In genomic region chr17:48624118-48624517, GRCh38 we compare ENCODE assay signal across 17 cellular contexts. TPM values are rescaled to one million over a fixed set of nuclear protein-coding genes. Genes with fewer than 3 reads are reported as not detected.
A peak's percentile ranks its signal among the peaks of the same experiment; 100 is the strongest.
DNase-seq lines count a peak whose midpoint lies in the region; ATAC-seq and TF ChIP-seq lines count a peak whose summit lies in the region.
"Had no signal": no experiment of that assay in that cellular context is flagged by ENCODE, and none has a peak within 500 bp of the region (broad histone marks: within the 10 kb centered on the region; RNA-seq: fewer than 3 reads in every experiment).

No MANE protein-coding gene starts in this region.

- H3K27me3 ChIP-seq in kidney epithelial cell (ENCODE audit: control insufficient read depth, insufficient read depth, low read length), result no peaks in the 10 kb centered on the region

- H3K4me1 Mint-ChIP-seq in activated T-cell treated with anti-CD3 and anti-CD28 coated beads, Interleukin-2, amount 50 U/mL, for 72 hours (ENCODE audit: low read depth), result peaks cover 6% of the 10 kb centered on the region
- H3K4me1 Mint-ChIP-seq in T-helper 17 cell, result peaks cover 21% of the 10 kb centered on the region
- H3K4me1 Mint-ChIP-seq in stimulated activated naive CD8-positive, alpha-beta T cell treated with anti-CD3 and anti-CD28 coated beads, Interleukin-15, amount 100 ng/mL, for 72 hours, result peaks cover 28% of the 10 kb centered on the region
- peaks cover 12% of the 10 kb centered on the region for H3K4me1 Mint-ChIP-seq in T-helper 2 cell treated with Interferon-gamma antibody and Interleukin-4, amounts not matched to agents 5 μg/mL and 100 μg/mL, for 36 hours (ENCODE audit: low read depth)

- no peak overlapping the region for H3K27ac Mint-ChIP-seq in activated T-cell treated with anti-CD3 and anti-CD28 coated beads, Interleukin-2, amount 50 U/mL, for 72 hours
- no peak overlapping the region for H3K27ac Mint-ChIP-seq in T-helper 17 cell
- no peak overlapping the region for H3K27ac Mint-ChIP-seq in stimulated activated naive CD8-positive, alpha-beta T cell treated with anti-CD3 and anti-CD28 coated beads, Interleukin-15, amount 100 ng/mL, for 72 hours
- no peak overlapping the region for H3K27ac Mint-ChIP-seq in T-helper 2 cell treated with Interferon-gamma antibody and Interleukin-4, amounts not matched to agents 5 μg/mL and 100 μg/mL, for 36 hours
- H3K27ac Mint-ChIP-seq: activated CD4-positive, alpha-beta T cell treated with anti-CD3 and anti-CD28 coated beads for 36 hours had no signal

- no peaks in the 10 kb centered on the region for H3K9me3 ChIP-seq in T-helper 17 cell (ENCODE audit: control insufficient read depth, low read length, poor library complexity, severe bottlenecking)
- H3K9me3 ChIP-seq: spleen had no signal

- no peak for DNase-seq in activated T-cell treated with anti-CD3 and anti-CD28 coated beads, Interleukin-2, amount 50 U/mL, for 72 hours
- no peak for DNase-seq in activated T-cell treated with anti-CD3 and anti-CD28 coated beads, Interleukin-2, amount 50 U/mL, for 1 hour
- no peak for DNase-seq in T-helper 17 cell
- no peak for DNase-seq in kidney epithelial cell (ENCODE audit: low read depth)
- DNase-seq in stimulated activated naive CD8-positive, alpha-beta T cell treated with anti-CD3 and anti-CD28 coated beads, Interleukin-15, amount 100 ng/mL, for 72 hours, result no peak
- DNase-seq in T-helper 2 cell treated with Interferon-gamma antibody and Interleukin-4, amounts not matched to agents 5 μg/mL and 100 μg/mL, for 36 hours (ENCODE audit: low spot score), result no peak
- no peak for DNase-seq in NCI-H1417 treated with DMSO at 0.1 percent for 48 hours (lab: John Stamatoyannopoulos, UW)
- DNase-seq: activated CD4-positive, alpha-beta T cell treated with anti-CD3 and anti-CD28 coated beads for 36 hours; foreskin melanocyte; MV-4-11; NCI-H2029; NCI-H446 treated with DMSO at 0.1 percent for 48 hours; nucleus accumbens; spleen; stimulated activated CD4-positive, alpha-beta T cell treated with anti-CD3 and anti-CD28 coated beads, Interleukin-4, amount 100 ng/mL, for 4 hours had no signal

- H3K4me3 Mint-ChIP-seq in activated T-cell treated with anti-CD3 and anti-CD28 coated beads, Interleukin-2, amount 50 U/mL, for 72 hours, result peak overlapping the region; percentile 51 to 97
- H3K4me3 Mint-ChIP-seq in T-helper 17 cell, result peak overlapping the region; percentile 71
- H3K4me3 Mint-ChIP-seq in stimulated activated naive CD8-positive, alpha-beta T cell treated with anti-CD3 and anti-CD28 coated beads, Interleukin-15, amount 100 ng/mL, for 72 hours, result peak overlapping the region; percentile 21 to 67
- no peak overlapping the region for H3K4me3 Mint-ChIP-seq in T-helper 2 cell treated with Interferon-gamma antibody and Interleukin-4, amounts not matched to agents 5 μg/mL and 100 μg/mL, for 36 hours

- H3K36me3 ChIP-seq in kidney epithelial cell (ENCODE audit: control insufficient read depth, insufficient read depth, low read length), result no peaks in the 10 kb centered on the region
- H3K36me3 ChIP-seq: spleen had no signal

- no peak for TF ChIP-seq CTCF in kidney epithelial cell (IDR thresholded peaks at IDR 0.05; ENCODE audit: insufficient read depth, low read length, poor library complexity, severe bottlenecking)

- peaks cover 95% of the 10 kb centered on the region for H3K27me3 Mint-ChIP-seq in activated T-cell treated with anti-CD3 and anti-CD28 coated beads, Interleukin-2, amount 50 U/mL, for 72 hours (ENCODE audit: low read depth)
- peaks cover 91% of the 10 kb centered on the region for H3K27me3 Mint-ChIP-seq in T-helper 17 cell
- H3K27me3 Mint-ChIP-seq in stimulated activated naive CD8-positive, alpha-beta T cell treated with anti-CD3 and anti-CD28 coated beads, Interleukin-15, amount 100 ng/mL, for 72 hours, result peaks cover 94% of the 10 kb centered on the region
- peaks cover 90% of the 10 kb centered on the region for H3K27me3 Mint-ChIP-seq in T-helper 2 cell treated with Interferon-gamma antibody and Interleukin-4, amounts not matched to agents 5 μg/mL and 100 μg/mL, for 36 hours (ENCODE audit: low read depth)

- no peak for ATAC-seq in activated T-cell treated with anti-CD3 and anti-CD28 coated beads, Interleukin-2, amount 50 U/mL, for 72 hours (replicated peaks in 1 of 2)
- ATAC-seq in T-helper 17 cell (no peak), GM21529 (IDR thresholded peaks at IDR 0.05; ENCODE audit: unreplicated experiment) (no peak)
- no peak for ATAC-seq in stimulated activated naive CD8-positive, alpha-beta T cell treated with anti-CD3 and anti-CD28 coated beads, Interleukin-15, amount 100 ng/mL, for 72 hours

- no peaks in the 10 kb centered on the region for H3K9me3 Mint-ChIP-seq in activated T-cell treated with anti-CD3 and anti-CD28 coated beads, Interleukin-2, amount 50 U/mL, for 72 hours
- no peaks in the 10 kb centered on the region for H3K9me3 Mint-ChIP-seq in stimulated activated naive CD8-positive, alpha-beta T cell treated with anti-CD3 and anti-CD28 coated beads, Interleukin-15, amount 100 ng/mL, for 72 hours
- no peaks in the 10 kb centered on the region for H3K9me3 Mint-ChIP-seq in T-helper 2 cell treated with Interferon-gamma antibody and Interleukin-4, amounts not matched to agents 5 μg/mL and 100 μg/mL, for 36 hours

- peak overlapping the region; percentile 88 for H3K4me3 ChIP-seq in kidney epithelial cell (ENCODE audit: low read depth, low read length)

- H3K36me3 Mint-ChIP-seq in activated T-cell treated with anti-CD3 and anti-CD28 coated beads, Interleukin-2, amount 50 U/mL, for 72 hours (ENCODE audit: insufficient read depth in 2 of 2), result peaks cover 3 to 6% of the 10 kb centered on the region in 2 donors
- H3K36me3 Mint-ChIP-seq in T-helper 17 cell (ENCODE audit: low read depth), result peaks cover 8% of the 10 kb centered on the region
- no peaks in the 10 kb centered on the region for H3K36me3 Mint-ChIP-seq in T-helper 2 cell treated with Interferon-gamma antibody and Interleukin-4, amounts not matched to agents 5 μg/mL and 100 μg/mL, for 36 hours (ENCODE audit: low read depth)

RNA-seq across cellular contexts. Expression of gene HOXB9, which starts 2.0 kb away (rescaled TPM):
- 10 to 100 TPM; 15.0 to 23.0 TPM for total RNA-seq in activated T-cell treated with anti-CD3 and anti-CD28 coated beads, Interleukin-2, amount 50 U/mL, for 72 hours
- under 1 TPM in 1 of 2 donors, not detected in 1; 0.16 TPM for total RNA-seq in T-helper 17 cell
- total RNA-seq in kidney epithelial cell, result 70.1 and 77.0 TPM in 2 replicates
- total RNA-seq: bronchial epithelial cell had no signal

RNA-seq across cellular contexts. Expression of gene HOXB8, which starts 9.0 kb away (rescaled TPM):
- not detected for total RNA-seq in activated T-cell treated with anti-CD3 and anti-CD28 coated beads, Interleukin-2, amount 50 U/mL, for 72 hours
- total RNA-seq in T-helper 17 cell, result not detected
- total RNA-seq in kidney epithelial cell, result 7.2 and 7.5 TPM in 2 replicates
- total RNA-seq: activated CD4-positive, alpha-beta T cell treated with anti-CD3 and anti-CD28 coated beads for 36 hours; bronchial epithelial cell; spleen had no signal

RNA-seq across cellular contexts. Expression of gene HOXB7, which starts 13.3 kb away (rescaled TPM):
- 1 to 10 TPM; 1.3 to 1.6 TPM for total RNA-seq in activated T-cell treated with anti-CD3 and anti-CD28 coated beads, Interleukin-2, amount 50 U/mL, for 72 hours
- total RNA-seq in T-helper 17 cell, result under 1 TPM in 1 of 2 donors, not detected in 1; 0.82 TPM
- total RNA-seq in kidney epithelial cell, result 26.3 and 27.2 TPM in 2 replicates
- total RNA-seq: bronchial epithelial cell had no signal

RNA-seq across cellular contexts. Expression of gene HOXB6, which starts 19.3 kb away (rescaled TPM):
- under 1 TPM; 0.24 to 0.51 TPM for total RNA-seq in activated T-cell treated with anti-CD3 and anti-CD28 coated beads, Interleukin-2, amount 50 U/mL, for 72 hours
- total RNA-seq in T-helper 17 cell (not detected), kidney epithelial cell (29.8 and 30.7 TPM in 2 replicates)
- total RNA-seq: activated CD4-positive, alpha-beta T cell treated with anti-CD3 and anti-CD28 coated beads for 36 hours; bronchial epithelial cell had no signal

RNA-seq across cellular contexts. Expression of gene HOXB5, which starts 30.5 kb away (rescaled TPM):
- not detected for total RNA-seq in activated T-cell treated with anti-CD3 and anti-CD28 coated beads, Interleukin-2, amount 50 U/mL, for 72 hours
- total RNA-seq in T-helper 17 cell (not detected), kidney epithelial cell (3.6 and 3.8 TPM in 2 replicates)
- total RNA-seq: activated CD4-positive, alpha-beta T cell treated with anti-CD3 and anti-CD28 coated beads for 36 hours; bronchial epithelial cell had no signal

Comparison
In these comparisons a context has a peak if more than half of its experiments do, and no peak if none do; other contexts are left out.
1. RNA of gene HOXB9, which starts 2.0 kb away (total RNA-seq): 70.1 to 77.0 TPM in kidney epithelial cell and 15.0 to 23.0 TPM in activated T-cell treated with anti-CD3 and anti-CD28 coated beads, Interleukin-2, amount 50 U/mL, for 72 hours; 0.16 TPM in T-helper 17 cell; every median in the first group is over 10 times any median in the second.
2. RNA of gene HOXB7, which starts 13.3 kb away (total RNA-seq): 26.3 to 27.2 TPM in kidney epithelial cell; 1.3 to 1.6 TPM in activated T-cell treated with anti-CD3 and anti-CD28 coated beads, Interleukin-2, amount 50 U/mL, for 72 hours and 0.82 TPM in T-helper 17 cell; every median in the first group is over 10 times any median in the second.